ENCODE assay signal across 18 cellular contexts in the genomic region with DNA sequence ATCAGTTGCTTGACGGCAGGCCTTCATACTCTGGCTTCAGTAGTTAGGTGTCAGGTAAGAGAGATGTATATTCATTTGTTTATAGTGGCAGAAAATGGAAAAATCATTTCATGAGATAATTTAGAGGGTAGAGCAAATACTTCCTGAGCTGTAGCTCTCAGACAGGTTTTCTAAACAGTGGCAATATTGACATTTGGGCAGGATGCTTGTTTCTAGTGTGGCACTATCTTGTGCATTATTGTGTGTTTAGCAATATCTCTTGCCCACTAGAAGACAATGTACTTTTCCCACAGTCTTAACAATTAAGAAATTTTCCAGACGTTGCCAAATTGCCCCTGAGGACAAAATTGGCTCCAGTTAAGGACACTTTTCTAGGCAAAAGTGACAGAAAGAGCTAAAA.
"Had no signal": no experiment of that assay in that cellular context is flagged by ENCODE, and none has a peak within 500 bp of the region (broad histone marks: within the 10 kb centered on the region; RNA-seq: fewer than 3 reads in every experiment).

No MANE protein-coding gene starts in this region.

- H3K4me3 ChIP-seq: heart left ventricle, lung, neural progenitor cell, pancreas, psoas muscle, right lobe of liver, tibial artery, upper lobe of left lung, uterus had no signal

- DNase-seq: effector memory CD4-positive, alpha-beta T cell; heart left ventricle; hippocampal formation; left colon; left ventricle myocardium superior; mesenchymal stem cell; midbrain; occipital lobe; pancreas; psoas muscle; retina; right lobe of liver; stimulated activated CD4-positive, alpha-beta T cell treated with anti-CD3 and anti-CD28 coated beads, Interleukin-4, amount 100 ng/mL, for 24 hours; tibial artery; upper lobe of left lung; uterus had no signal

- H3K27ac ChIP-seq: heart left ventricle, neural progenitor cell, pancreas, psoas muscle, right lobe of liver, tibial artery, upper lobe of left lung, uterus had no signal
